In genomic region chr19:19900124-19900523, GRCh38 we compare ENCODE assay signal across 9 cellular contexts. TPM values are rescaled to one million over a fixed set of nuclear protein-coding genes. Genes with fewer than 3 reads are reported as not detected.
DNase-seq lines count a peak whose midpoint lies in the region; ATAC-seq, FAIRE-seq and TF ChIP-seq lines count a peak whose summit lies in the region.
"Had no signal": no experiment of that assay in that cellular context is flagged by ENCODE, and none has a peak within 500 bp of the region (broad histone marks: within the 10 kb centered on the region; RNA-seq: fewer than 3 reads in every experiment).

No MANE protein-coding gene starts in this region.

- H3K4me3 Mint-ChIP-seq in naive thymus-derived CD8-positive, alpha-beta T cell, result peak overlapping the region; percentile 92 to 100 (median 96)

- H3K9ac ChIP-seq in PC-3 (ENCODE audit: low read length) (no peak overlapping the region), duodenal mucosa (ENCODE audit: low read depth in 1 of 2, low read length in 2 of 2) (peak overlapping the region; percentile 4 to 51)

- peak overlapping the region; percentile 82 for H3K4me3 ChIP-seq in AG04450 (ENCODE audit: low read depth, low read length)
- peak overlapping the region; percentile 55 for H3K4me3 ChIP-seq in PC-3 (ENCODE audit: low read length)
- peak overlapping the region; percentile 75 to 90 for H3K4me3 ChIP-seq in duodenal mucosa (ENCODE audit: low read depth in 1 of 2, low read length in 2 of 2)

- POLR2A ChIA-PET in AG04450 (lab: Yijun Ruan, JAX), result interaction anchor here (0.6 to 2.2 kb wide), 11 partner anchors 18 to 1867 kb away, joined by 3 to 18 read pairs (median 6); partner anchors contain the start of genes ZNF100, ZNF253, ZNF486 and ZNF506
- POLR2A ChIA-PET in PC-3 (lab: Charles Lee; ENCODE audit: unreplicated experiment), result no interaction called here
- POLR2A ChIA-PET in naive thymus-derived CD8-positive, alpha-beta T cell (lab: Charles Lee), result interaction anchor here (0.6 to 5.2 kb wide), 15 partner anchors 11 to 240 kb away, joined by 3 to 39 read pairs (median 8); partner anchors contain the start of genes ATP13A1, ZNF101, ZNF14 and ZNF253

- CTCF ChIA-PET in AG04450 (lab: Charles Lee) (no interaction called here), PC-3 (lab: Charles Lee) (no interaction called here)

- H3K36me3 ChIP-seq in PC-3 (ENCODE audit: low read depth, low read length) (peaks cover 2% of the 10 kb centered on the region; the same call in 1 of the 2 replicates), duodenal mucosa (ENCODE audit: control insufficient read depth in 1 of 2, insufficient read depth in 2 of 2, low read length in 2 of 2) (no peaks in the 10 kb centered on the region)

- peak overlapping the region; percentile 97 for H3K27ac ChIP-seq in AG04450 (ENCODE audit: low read depth, low read length)
- no peak overlapping the region for H3K27ac ChIP-seq in PC-3 (ENCODE audit: low read length)
- peak overlapping the region; percentile 3 for H3K27ac ChIP-seq in duodenal mucosa (ENCODE audit: low read depth, low read length)

- no TSS peak for BruUV-seq in PC-3 (replicated peaks; lab: Mats Ljungman, UMichigan)

- H3K9me2 ChIP-seq in PC-3 (replicated peaks; ENCODE audit: low read length), result no peaks in the 10 kb centered on the region

- H3K9me3 Mint-ChIP-seq in naive thymus-derived CD8-positive, alpha-beta T cell, result peaks cover 9 to 46% (median 27%) of the 10 kb centered on the region in 9 donors

- peaks cover 17 to 34% (median 29%) of the 10 kb centered on the region in 4 donors for H3K4me1 Mint-ChIP-seq in naive thymus-derived CD8-positive, alpha-beta T cell

- peaks cover 1 to 26% (median 8%) of the 10 kb centered on the region in 3 donors for H3K36me3 Mint-ChIP-seq in naive thymus-derived CD8-positive, alpha-beta T cell

- H3K27me3 ChIP-seq in AG04450 (ENCODE audit: control insufficient read depth, insufficient read depth, low read length), result no peaks in the 10 kb centered on the region
- no peaks in the 10 kb centered on the region for H3K27me3 ChIP-seq in PC-3 (ENCODE audit: low read length)
- no peaks in the 10 kb centered on the region for H3K27me3 ChIP-seq in duodenal mucosa (ENCODE audit: control insufficient read depth in 1 of 2, insufficient read depth in 2 of 2, low read length in 2 of 2)

- peak; percentile 11 for ATAC-seq in GM18502 (IDR thresholded peaks at IDR 0.05; ENCODE audit: poor library complexity, unreplicated experiment)
- no peak for ATAC-seq in PC-3
- ATAC-seq in naive thymus-derived CD8-positive, alpha-beta T cell, result no peak
- ATAC-seq: HCT116 had no signal

- FAIRE-seq in frontal cortex (lab: Jason Lieb, UNC), result no peak

- H3K79me2 ChIP-seq in PC-3 (ENCODE audit: low read length), result no peaks in the 10 kb centered on the region

- no peaks in the 10 kb centered on the region for H3F3A ChIP-seq in PC-3 (ENCODE audit: low read length, unreplicated experiment)

- H2AFZ ChIP-seq in PC-3 (ENCODE audit: low read length), result peak overlapping the region; percentile 41

- H3K27me3 Mint-ChIP-seq in naive thymus-derived CD8-positive, alpha-beta T cell, result no peaks in the 10 kb centered on the region

- peak overlapping the region; percentile 29; the same call in 1 of the 2 replicates for H3K4me2 ChIP-seq in PC-3 (ENCODE audit: low read length)

- peaks cover 39% of the 10 kb centered on the region for H3K9me3 ChIP-seq in AG04450 (ENCODE audit: control insufficient read depth, insufficient read depth, low read length)
- peaks cover 27% of the 10 kb centered on the region; the same call in 1 of the 2 replicates for H3K9me3 ChIP-seq in PC-3 (ENCODE audit: low read length)
- peaks cover 18 to 33% of the 10 kb centered on the region in 2 donors for H3K9me3 ChIP-seq in duodenal mucosa (ENCODE audit: control insufficient read depth in 1 of 2, low read length in 2 of 2)

- no peaks in the 10 kb centered on the region for H4K20me1 ChIP-seq in PC-3 (ENCODE audit: low read length)

- H3K4me1 ChIP-seq in PC-3 (ENCODE audit: insufficient read depth, low read length), result no peaks in the 10 kb centered on the region
- peaks cover 0 to 6% of the 10 kb centered on the region in 2 donors for H3K4me1 ChIP-seq in duodenal mucosa (ENCODE audit: control insufficient read depth in 1 of 2, insufficient read depth in 2 of 2, low read length in 2 of 2)

- DNase-seq in AG04450 (ENCODE audit: low read depth, low spot score), result peak; percentile 61
- DNase-seq in PC-3, result no peak
- peak in 1 of 10 donors; percentile 6 for DNase-seq in naive thymus-derived CD8-positive, alpha-beta T cell
- DNase-seq in NCI-H526 (lab: John Stamatoyannopoulos, UW), result no peak
- no peak for DNase-seq in frontal cortex (ENCODE audit: low spot score in 2 of 2)
- no peak for DNase-seq in stimulated activated CD4-positive, alpha-beta T cell treated with anti-CD3 and anti-CD28 coated beads, Interleukin-4, amount 100 ng/mL, for 4 hours

- H3K27ac Mint-ChIP-seq in naive thymus-derived CD8-positive, alpha-beta T cell, result peak overlapping the region; percentile 80 to 98 (median 95)

- intact Hi-C loops in PC-3 (cut with micrococcal nuclease), result no loop called here

- TF ChIP-seq CTCF in AG04450 (IDR thresholded peaks at IDR 0.05; ENCODE audit: low read depth, low read length) (no peak), PC-3 (conservative IDR thresholded peaks at IDR 0.05; ENCODE audit: low read depth, low read length) (no peak)

RNA-seq across cellular contexts. Expression of gene ZNF93, which starts 0.6 kb away (rescaled TPM):
- polyA plus RNA-seq in AG04450 (2011; rRNA removed), result 4.6 and 4.9 TPM in 2 replicates
- 5.7 and 7.3 TPM in 2 replicates for polyA minus RNA-seq in AG04450 (2011; rRNA and poly(A)+ RNA removed)
- total RNA-seq in PC-3 (2014; rRNA removed) (0.40 and 1.7 TPM in 2 replicates), frontal cortex (27.3 TPM)
- 10 to 100 TPM; 11.7 to 12.5 TPM for total RNA-seq in naive thymus-derived CD8-positive, alpha-beta T cell
- polyA plus RNA-seq in naive thymus-derived CD8-positive, alpha-beta T cell, result 10 to 100 TPM in 2 of 3 donors, 1 to 10 TPM in 1; 7.7 to 11.5 (median 11.2) TPM

RNA-seq across cellular contexts. Expression of gene ZNF253, which starts 34.4 kb away (rescaled TPM):
- polyA plus RNA-seq in AG04450 (2011; rRNA removed), result 2.8 and 4.2 TPM in 2 replicates
- polyA minus RNA-seq in AG04450 (2011; rRNA and poly(A)+ RNA removed), result 1.5 and 2.6 TPM in 2 replicates
- total RNA-seq in PC-3 (2014; rRNA removed) (0.75 and 1.1 TPM in 2 replicates), frontal cortex (41.2 TPM)
- total RNA-seq in naive thymus-derived CD8-positive, alpha-beta T cell, result 10 to 100 TPM; 36.8 to 37.5 TPM
- polyA plus RNA-seq in naive thymus-derived CD8-positive, alpha-beta T cell, result 1 to 10 TPM; 7.1 to 9.4 (median 8.9) TPM

Comparison
In these comparisons a context has a peak if more than half of its experiments do, and no peak if none do; other contexts are left out.
1. RNA of gene ZNF253, which starts 34.4 kb away (total RNA-seq): 41.2 TPM in frontal cortex (single experiment) and 36.8 to 37.5 TPM in naive thymus-derived CD8-positive, alpha-beta T cell; 0.75 to 1.1 TPM in PC-3; every median in the first group is over 10 times any median in the second.
2. Peak in every context shown above with its lines, with median percentiles within 50 percentile points of each other: H3K4me3 ChIP-seq.